25 cellular contexts compared by ENCODE assay signal in the genomic region with DNA sequence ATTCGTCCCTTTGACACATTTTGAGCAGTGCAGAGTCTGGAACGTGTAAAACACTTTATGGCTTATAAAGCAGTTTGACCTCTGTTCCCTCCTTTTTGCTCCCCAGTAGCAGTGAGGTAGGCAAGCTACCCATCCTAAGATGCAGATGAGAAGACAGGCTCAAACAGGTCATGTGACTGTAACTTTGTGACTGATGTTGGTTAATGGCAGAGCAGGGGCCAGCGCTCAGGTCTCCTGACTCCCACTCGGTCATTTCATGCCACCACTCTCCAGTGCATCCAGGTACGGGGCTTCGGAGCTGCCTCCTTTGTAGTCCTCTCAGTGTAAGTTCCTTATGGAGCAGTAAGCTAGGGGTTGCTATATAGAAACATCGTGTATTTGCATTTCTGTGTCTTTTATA. TPM values are rescaled to one million over a fixed set of nuclear protein-coding genes. Genes with fewer than 3 reads are reported as not detected.
DNase-seq lines count a peak whose midpoint lies in the region; ATAC-seq, FAIRE-seq and TF ChIP-seq lines count a peak whose summit lies in the region.
"Had no signal": no experiment of that assay in that cellular context is flagged by ENCODE, and none has a peak within 500 bp of the region (broad histone marks: within the 10 kb centered on the region; RNA-seq: fewer than 3 reads in every experiment).

No MANE protein-coding gene starts in this region.

- H3K4me3 ChIP-seq in K562: no peak overlapping the region
- H3K4me3 ChIP-seq: A549; BLaER1 treated with 17β-estradiol and CSF1 and Interleukin-3, amounts not matched to agents 10 nM and 100 nM; HAP-1 had no signal

- POLR2A ChIA-PET in K562 (lab: Yijun Ruan, JAX): interaction anchor here (0.6 to 2.4 kb wide), 5 partner anchors 9 to 654 kb away, joined by 3 to 10 read pairs (median 4); no protein-coding TSS in a partner anchor

- ATAC-seq in K562 (no peak), left colon (peak; percentile 29)
- ATAC-seq: A549 had no signal

- TF ChIP-seq RAD21 in K562 (CRISPR knock-in tag; conservative IDR thresholded peaks at IDR 0.05 in 1 of 2, IDR thresholded peaks at IDR 0.05 in 1 of 2): no peak

- no peaks in the 10 kb centered on the region for H3K79me2 ChIP-seq in K562 (ENCODE audit: control insufficient read depth, insufficient read depth, low read length)

- H3K27ac Mint-ChIP-seq in type B pancreatic cell: no peak overlapping the region
- no peak overlapping the region for H3K27ac Mint-ChIP-seq in activated T-helper 2 cell treated with anti-CD3 and anti-CD28 coated beads, Interferon-gamma antibody, Interleukin-2, Interleukin-4, amounts not matched to agents 10 μg/mL and 5 μg/mL and 100 μg/mL, durations not matched to agents 14 hours and 24 hours and 36 hours
- H3K27ac Mint-ChIP-seq: CD14-positive monocyte; CD4-positive, alpha-beta T cell; HFFc6 had no signal

- H3K27me3 ChIP-seq in K562 (ENCODE audit: control insufficient read depth in 2 of 2, insufficient read depth in 2 of 2, low read length in 2 of 2): no peaks in the 10 kb centered on the region
- H3K27me3 ChIP-seq: BE2C; BLaER1 treated with 17β-estradiol and CSF1 and Interleukin-3, amounts not matched to agents 10 nM and 100 nM had no signal

- no peak overlapping the region for H2AFZ ChIP-seq in K562 (ENCODE audit: low read depth, low read length)

- no peaks in the 10 kb centered on the region for H3K4me1 ChIP-seq in K562 (replicated peaks in 1 of 2; ENCODE audit: control insufficient read depth in 2 of 2, insufficient read depth in 2 of 2, low read length in 2 of 2)
- H3K4me1 ChIP-seq: A549, BE2C, HAP-1 had no signal

- no peak for TF ChIP-seq EP300 in K562 (IDR thresholded peaks at IDR 0.05; ENCODE audit: low read length)

- no peak overlapping the region for H3K27ac ChIP-seq in K562 (ENCODE audit: extremely low read depth, low read depth, low read length)
- H3K27ac ChIP-seq: A549; BLaER1 treated with 17β-estradiol and CSF1 and Interleukin-3, amounts not matched to agents 10 nM and 100 nM had no signal

- no peaks in the 10 kb centered on the region for H3K4me1 Mint-ChIP-seq in type B pancreatic cell (ENCODE audit: unreplicated experiment)
- H3K4me1 Mint-ChIP-seq in activated T-helper 2 cell treated with anti-CD3 and anti-CD28 coated beads, Interferon-gamma antibody, Interleukin-2, Interleukin-4, amounts not matched to agents 10 μg/mL and 5 μg/mL and 100 μg/mL, durations not matched to agents 14 hours and 24 hours and 36 hours (ENCODE audit: low read depth): no peaks in the 10 kb centered on the region
- H3K4me1 Mint-ChIP-seq: CD14-positive monocyte had no signal

- no peak for TF ChIP-seq POLR2A in K562 (conservative IDR thresholded peaks at IDR 0.05)

- in situ Hi-C loops in K562 (cut with MboI): no loop called here

- H3K9me3 Mint-ChIP-seq in type B pancreatic cell: no peaks in the 10 kb centered on the region
- H3K9me3 Mint-ChIP-seq in activated T-helper 2 cell treated with anti-CD3 and anti-CD28 coated beads, Interferon-gamma antibody, Interleukin-2, Interleukin-4, amounts not matched to agents 10 μg/mL and 5 μg/mL and 100 μg/mL, durations not matched to agents 14 hours and 24 hours and 36 hours: no peaks in the 10 kb centered on the region
- H3K9me3 Mint-ChIP-seq: CD14-positive monocyte; CD4-positive, alpha-beta T cell; HFFc6 had no signal

- CTCF ChIA-PET in K562 (lab: Yijun Ruan, JAX; ENCODE audit: low intra/inter-chr PET ratio): no interaction called here

- WGBS in K562 (ENCODE audit: insufficient coverage, low coverage, missing lambda C conversion rate): 57% methylated on average over 7 of the region's 7 CpGs

- no peak overlapping the region for H3K9ac ChIP-seq in K562 (ENCODE audit: insufficient read depth in 1 of 2, low read depth in 2 of 2, low read length in 2 of 2)
- H3K9ac ChIP-seq: BLaER1 treated with 17β-estradiol and CSF1 and Interleukin-3, amounts not matched to agents 10 nM and 100 nM had no signal

- no TSS peak for BruUV-seq in K562 (replicated peaks; lab: Mats Ljungman, UMichigan)

- intact Hi-C loops in K562 (cut with micrococcal nuclease) (loop anchor here (10.0 kb wide), 1 partner anchor 447 kb away; no protein-coding TSS in a partner anchor), left colon (cut with DNase I, micrococcal nuclease) (no loop called here)
- intact Hi-C loops in activated T-helper 2 cell treated with anti-CD3 and anti-CD28 coated beads, Interferon-gamma antibody, Interleukin-2, Interleukin-4, amounts not matched to agents 10 μg/mL and 5 μg/mL and 100 μg/mL, durations not matched to agents 14 hours and 24 hours and 36 hours (cut with micrococcal nuclease): no loop called here

- peaks cover 33% of the 10 kb centered on the region for H3K36me3 Mint-ChIP-seq in type B pancreatic cell
- H3K36me3 Mint-ChIP-seq in activated T-helper 2 cell treated with anti-CD3 and anti-CD28 coated beads, Interferon-gamma antibody, Interleukin-2, Interleukin-4, amounts not matched to agents 10 μg/mL and 5 μg/mL and 100 μg/mL, durations not matched to agents 14 hours and 24 hours and 36 hours (ENCODE audit: low read depth): no peaks in the 10 kb centered on the region
- H3K36me3 Mint-ChIP-seq: CD14-positive monocyte had no signal

- H3K9me3 ChIP-seq in K562 (replicated peaks; ENCODE audit: control insufficient read depth, insufficient read depth, low read depth, low read length): no peaks in the 10 kb centered on the region
- H3K9me3 ChIP-seq: A549; BE2C; BLaER1 treated with 17β-estradiol and CSF1 and Interleukin-3, amounts not matched to agents 10 nM and 100 nM; HAP-1 had no signal

- no peaks in the 10 kb centered on the region for H4K20me1 ChIP-seq in K562 (replicated peaks; ENCODE audit: control insufficient read depth, insufficient read depth, low read length)
- H4K20me1 ChIP-seq: BLaER1 treated with 17β-estradiol and CSF1 and Interleukin-3, amounts not matched to agents 10 nM and 100 nM had no signal

- H3K27me3 Mint-ChIP-seq in type B pancreatic cell: no peaks in the 10 kb centered on the region
- no peaks in the 10 kb centered on the region for H3K27me3 Mint-ChIP-seq in activated T-helper 2 cell treated with anti-CD3 and anti-CD28 coated beads, Interferon-gamma antibody, Interleukin-2, Interleukin-4, amounts not matched to agents 10 μg/mL and 5 μg/mL and 100 μg/mL, durations not matched to agents 14 hours and 24 hours and 36 hours (ENCODE audit: low read depth)
- H3K27me3 Mint-ChIP-seq: CD4-positive, alpha-beta T cell had no signal

- TF ChIP-seq CTCF in K562 (IDR thresholded peaks at IDR 0.05 in 2 of 3, conservative IDR thresholded peaks at IDR 0.05 in 1 of 3; ENCODE audit: insufficient read depth in 2 of 3, low read depth in 1 of 3, low read length in 3 of 3): no peak
- no peak for TF ChIP-seq CTCF in type B pancreatic cell (conservative IDR thresholded peaks at IDR 0.05)

- FAIRE-seq in K562 (lab: Jason Lieb, UNC): no peak
- FAIRE-seq: A549, GM12891, GM18507, H54 had no signal

- H3K4me3 Mint-ChIP-seq in type B pancreatic cell: no peak overlapping the region
- H3K4me3 Mint-ChIP-seq in activated T-helper 2 cell treated with anti-CD3 and anti-CD28 coated beads, Interferon-gamma antibody, Interleukin-2, Interleukin-4, amounts not matched to agents 10 μg/mL and 5 μg/mL and 100 μg/mL, durations not matched to agents 14 hours and 24 hours and 36 hours (ENCODE audit: low read depth): no peak overlapping the region
- H3K4me3 Mint-ChIP-seq: CD14-positive monocyte; CD4-positive, alpha-beta T cell; HFFc6 had no signal

- no peak overlapping the region for H3K4me2 ChIP-seq in K562 (ENCODE audit: insufficient read depth, low read length)
- H3K4me2 ChIP-seq: A549; BLaER1 treated with 17β-estradiol and CSF1 and Interleukin-3, amounts not matched to agents 10 nM and 100 nM had no signal

- no peaks in the 10 kb centered on the region for H3K9me1 ChIP-seq in K562 (ENCODE audit: control insufficient read depth, insufficient read depth, low read length)

- H3K36me3 ChIP-seq in K562 (ENCODE audit: control insufficient read depth, insufficient read depth, low read length): no peaks in the 10 kb centered on the region; the same call in 1 of the 3 replicates
- H3K36me3 ChIP-seq: BE2C had no signal

- DNase-seq in K562 (ENCODE audit: extremely low read depth in 1 of 4, low spot score in 3 of 4) (no peak), left colon (no peak), type B pancreatic cell (ENCODE audit: extremely low spot score, unreplicated experiment) (peak; percentile 29), NCI-H345 (lab: John Stamatoyannopoulos, UW) (no peak)
- no peak for DNase-seq in activated T-helper 2 cell treated with anti-CD3 and anti-CD28 coated beads, Interferon-gamma antibody, Interleukin-2, Interleukin-4, amounts not matched to agents 10 μg/mL and 5 μg/mL and 100 μg/mL, durations not matched to agents 14 hours and 24 hours and 36 hours (ENCODE audit: low spot score)
- DNase-seq in stimulated activated CD4-positive, alpha-beta T cell treated with anti-CD3 and anti-CD28 coated beads, Interleukin-2, amount 100 ng/mL, for 48 hours: no peak
- DNase-seq: 8988T; ACHN; AML-193; BE2C; Calu3; CD4-positive, alpha-beta T cell; COR-L47; DMS53; DMS79 treated with DMSO at 0.1 percent for 48 hours; GF-D8; GOT3; HFFc6 had no signal

TF ChIP-seq in K562, 482 proteins besides CTCF, POLR2A, EP300 and RAD21 (continues in another document):
- no peak for TF ChIP-seq HDAC8 (tag; IDR thresholded peaks at IDR 0.05)

RNA-seq across cellular contexts. Expression of a gene that starts 24.1 kb away (rescaled TPM):
- total RNA-seq in K562 (2011; cell fraction: chromatin; rRNA removed; ENCODE audit: low replicate concordance): 70.2 and 156 TPM in 2 replicates
- total RNA-seq in K562 (2011; cell fraction: nucleolus; rRNA removed): 81.2 and 87.4 TPM in 2 replicates
- total RNA-seq in K562 (2011; cell fraction: nucleoplasm; rRNA removed): 68.6 and 74.7 TPM in 2 replicates
- total RNA-seq in K562 (2014; rRNA removed) (25.5 and 29.7 TPM in 2 replicates), K562 (2014; rRNA removed; fragmentation: Illumina TruSeq; extraction: Trizol) (19.4 and 20.2 TPM in 2 replicates), K562 (2015; rRNA removed; fragmentation: Illumina TruSeq; extraction: Trizol) (25.3 and 28.6 TPM in 2 replicates), K562 (2021) (27.7 and 33.6 TPM in 2 replicates), left colon (10 to 100 TPM; 32.8 to 35.3 TPM), type B pancreatic cell (ENCODE audit: low replicate concordance) (33.7 and 35.9 TPM in 2 replicates)
- polyA plus RNA-seq in K562 (2011; rRNA removed) (12.6 and 18.9 TPM in 2 replicates), K562 (2014; fragmentation: Illumina TruSeq; extraction: Trizol) (21.1 and 25.8 TPM in 2 replicates), K562 (2014; fragmentation: Nextera tagmentation; extraction: Ambion mirVana) (1 to 10 TPM; 1.2 to 1.5 TPM), K562 (2014; rRNA removed) (22.7 and 25.6 TPM in 2 replicates)
- polyA plus RNA-seq in K562 (2011; cell fraction: cytosol; rRNA removed): 9.4 and 12.9 TPM in 2 replicates
- polyA plus RNA-seq in K562 (2011; cell fraction: nucleus; rRNA removed): 103 and 117 TPM in 2 replicates
- polyA plus RNA-seq in K562 (2012): 23.4 and 39.3 TPM in 2 replicates
- polyA minus RNA-seq in K562 (2011; rRNA and poly(A)+ RNA removed): 11.8 and 12.0 TPM in 2 replicates
- 18.3 and 21.1 TPM in 2 replicates for polyA minus RNA-seq in K562 (2011; cell fraction: cytosol; rRNA and poly(A)+ RNA removed)
- 39.9 and 50.9 TPM in 2 replicates for polyA minus RNA-seq in K562 (2011; cell fraction: nucleus; rRNA and poly(A)+ RNA removed)
- total RNA-seq in activated T-helper 2 cell treated with anti-CD3 and anti-CD28 coated beads, Interferon-gamma antibody, Interleukin-2, Interleukin-4, amounts not matched to agents 10 μg/mL and 5 μg/mL and 100 μg/mL, durations not matched to agents 14 hours and 24 hours and 36 hours: 36.0 and 38.1 TPM in 2 replicates
